In the genomic region with DNA sequence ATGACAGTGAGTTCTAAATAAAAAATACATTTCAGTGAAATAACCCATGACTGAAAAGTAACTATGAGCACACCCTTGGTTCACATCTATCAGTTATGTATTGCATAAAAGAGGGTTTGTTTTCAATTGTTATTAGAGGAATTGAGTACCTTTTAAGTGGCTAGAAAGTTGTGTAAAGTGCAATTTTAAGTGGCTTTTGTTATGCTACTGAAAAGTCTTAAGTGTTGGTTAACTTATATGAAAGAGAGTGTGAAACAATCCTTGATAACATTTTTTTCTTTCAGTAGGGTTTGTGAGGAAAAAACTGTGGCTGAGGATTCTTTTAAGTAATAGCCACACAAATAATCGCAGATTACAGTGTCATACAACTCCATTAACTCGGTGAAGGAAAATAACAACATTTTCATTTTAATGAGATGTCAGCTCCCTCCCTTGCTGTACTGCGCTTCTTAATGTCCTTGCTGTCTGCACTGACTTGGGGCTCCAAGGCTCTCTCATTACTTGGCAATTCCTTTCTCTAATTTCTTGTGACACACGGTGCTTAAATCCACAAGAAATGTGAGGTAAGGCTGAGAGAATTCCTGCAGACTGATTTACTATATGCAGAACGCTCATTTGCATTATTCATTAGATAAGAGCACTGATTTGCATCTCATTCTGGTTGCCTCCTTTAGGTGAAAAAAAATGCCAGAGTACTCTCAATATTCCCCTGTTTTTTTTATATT, we compare ENCODE assay signal across 24 cellular contexts. TPM values are rescaled to one million over a fixed set of nuclear protein-coding genes. Genes with fewer than 3 reads are reported as not detected.
"Had no signal": no experiment of that assay in that cellular context is flagged by ENCODE, and none has a peak within 500 bp of the region (broad histone marks: within the 10 kb centered on the region; RNA-seq: fewer than 3 reads in every experiment).

No MANE protein-coding gene starts in this region.

- H3K36me3 Mint-ChIP-seq: activated CD8-positive, alpha-beta memory T cell treated with anti-CD3 and anti-CD28 coated beads, Interleukin-2, amount 10 ng/mL, durations not matched to agents 7 days and 5 days; activated naive CD8-positive, alpha-beta T cell treated with anti-CD3 and anti-CD28 coated beads, Interleukin-2, amount 10 ng/mL, durations not matched to agents 7 days and 5 days; natural killer cell; stimulated activated effector memory CD8-positive, alpha-beta T cell treated with anti-CD3 and anti-CD28 coated beads, Interleukin-12 subunit alpha, Interleukin-12 subunit beta, amount 100 ng/mL, for 72 hours had no signal

- DNase-seq: activated B cell treated with CpG ODN at 0.5 μM for 24 hours; activated CD4-positive, alpha-beta memory T cell treated with anti-CD3 and anti-CD28 coated beads, Interleukin-2, amount 10 ng/mL, durations not matched to agents 7 days and 5 days; activated CD4-positive, alpha-beta T cell treated with anti-CD3 and anti-CD28 coated beads for 48 hours; activated CD8-positive, alpha-beta memory T cell treated with anti-CD3 and anti-CD28 coated beads, Interleukin-2, amount 10 ng/mL, durations not matched to agents 7 days and 5 days; activated naive CD4-positive, alpha-beta T cell; activated naive CD8-positive, alpha-beta T cell treated with anti-CD3 and anti-CD28 coated beads, Interleukin-2, amount 10 ng/mL, durations not matched to agents 7 days and 5 days; anterior cingulate cortex; cortex of kidney; gastrocnemius medialis; heart left ventricle; natural killer cell; pancreas; right lobe of liver; small intestine; stimulated activated CD4-positive, alpha-beta T cell treated with anti-CD3 and anti-CD28 coated beads, Interleukin-4, amount 100 ng/mL, for 24 hours; stomach; trophoblast cell had no signal

- ATAC-seq: activated CD8-positive, alpha-beta memory T cell treated with anti-CD3 and anti-CD28 coated beads, Interleukin-2, amount 10 ng/mL, durations not matched to agents 7 days and 5 days; activated T-helper 17 cell treated with anti-CD3 and anti-CD28 coated beads, Interleukin-2, amount 50 U/mL, for 72 hours; gastrocnemius medialis; heart left ventricle; natural killer cell; pancreas; right lobe of liver; stimulated activated effector memory CD8-positive, alpha-beta T cell treated with anti-CD3 and anti-CD28 coated beads, Interleukin-12 subunit alpha, Interleukin-12 subunit beta, amount 100 ng/mL, for 72 hours had no signal

- H3K4me1 Mint-ChIP-seq: activated B cell treated with CpG ODN at 0.5 μM for 24 hours; activated CD4-positive, alpha-beta memory T cell treated with anti-CD3 and anti-CD28 coated beads, Interleukin-2, amount 10 ng/mL, durations not matched to agents 7 days and 5 days; activated CD8-positive, alpha-beta memory T cell treated with anti-CD3 and anti-CD28 coated beads, Interleukin-2, amount 10 ng/mL, durations not matched to agents 7 days and 5 days; activated T-helper 17 cell treated with anti-CD3 and anti-CD28 coated beads, Interleukin-2, amount 50 U/mL, for 72 hours; natural killer cell; stimulated activated effector memory CD8-positive, alpha-beta T cell treated with anti-CD3 and anti-CD28 coated beads, Interleukin-12 subunit alpha, Interleukin-12 subunit beta, amount 100 ng/mL, for 72 hours had no signal

- H3K27me3 ChIP-seq: breast epithelium, gastrocnemius medialis, heart left ventricle, neutrophil, pancreas, right lobe of liver, stomach, vagina had no signal

- H3K27me3 Mint-ChIP-seq: activated B cell treated with CpG ODN at 0.5 μM for 24 hours; activated CD4-positive, alpha-beta memory T cell treated with anti-CD3 and anti-CD28 coated beads, Interleukin-2, amount 10 ng/mL, durations not matched to agents 7 days and 5 days; activated CD8-positive, alpha-beta memory T cell treated with anti-CD3 and anti-CD28 coated beads, Interleukin-2, amount 10 ng/mL, durations not matched to agents 7 days and 5 days had no signal

- H3K9me3 ChIP-seq: breast epithelium, gastrocnemius medialis, heart left ventricle, neutrophil, pancreas, right lobe of liver, stomach, vagina had no signal

- H3K4me3 ChIP-seq: breast epithelium, gastrocnemius medialis, heart left ventricle, pancreas, right lobe of liver, stomach, vagina had no signal

- H3K27ac Mint-ChIP-seq: activated B cell treated with CpG ODN at 0.5 μM for 24 hours; activated CD4-positive, alpha-beta memory T cell treated with anti-CD3 and anti-CD28 coated beads, Interleukin-2, amount 10 ng/mL, durations not matched to agents 7 days and 5 days; activated CD8-positive, alpha-beta memory T cell treated with anti-CD3 and anti-CD28 coated beads, Interleukin-2, amount 10 ng/mL, durations not matched to agents 7 days and 5 days; activated naive CD8-positive, alpha-beta T cell treated with anti-CD3 and anti-CD28 coated beads, Interleukin-2, amount 10 ng/mL, durations not matched to agents 7 days and 5 days; activated T-helper 17 cell treated with anti-CD3 and anti-CD28 coated beads, Interleukin-2, amount 50 U/mL, for 72 hours; natural killer cell; stimulated activated effector memory CD8-positive, alpha-beta T cell treated with anti-CD3 and anti-CD28 coated beads, Interleukin-12 subunit alpha, Interleukin-12 subunit beta, amount 100 ng/mL, for 72 hours; T-helper 2 cell treated with Interferon-gamma antibody and Interleukin-4, amounts not matched to agents 5 μg/mL and 100 μg/mL, for 36 hours had no signal

- H3K27ac ChIP-seq: breast epithelium, gastrocnemius medialis, heart left ventricle, neutrophil, pancreas, right lobe of liver, stomach, vagina had no signal

- H3K9me3 Mint-ChIP-seq: activated B cell treated with CpG ODN at 0.5 μM for 24 hours; activated CD4-positive, alpha-beta memory T cell treated with anti-CD3 and anti-CD28 coated beads, Interleukin-2, amount 10 ng/mL, durations not matched to agents 7 days and 5 days; activated naive CD8-positive, alpha-beta T cell treated with anti-CD3 and anti-CD28 coated beads, Interleukin-2, amount 10 ng/mL, durations not matched to agents 7 days and 5 days; activated T-helper 17 cell treated with anti-CD3 and anti-CD28 coated beads, Interleukin-2, amount 50 U/mL, for 72 hours; T-helper 2 cell treated with Interferon-gamma antibody and Interleukin-4, amounts not matched to agents 5 μg/mL and 100 μg/mL, for 36 hours had no signal

- H3K4me1 ChIP-seq: breast epithelium, gastrocnemius medialis, heart left ventricle, pancreas, right lobe of liver, stomach, vagina had no signal

- FAIRE-seq: pancreas, small intestine, TTC549 had no signal

- H3K4me3 Mint-ChIP-seq: activated B cell treated with CpG ODN at 0.5 μM for 24 hours; activated CD4-positive, alpha-beta memory T cell treated with anti-CD3 and anti-CD28 coated beads, Interleukin-2, amount 10 ng/mL, durations not matched to agents 7 days and 5 days; activated CD8-positive, alpha-beta memory T cell treated with anti-CD3 and anti-CD28 coated beads, Interleukin-2, amount 10 ng/mL, durations not matched to agents 7 days and 5 days; activated naive CD8-positive, alpha-beta T cell treated with anti-CD3 and anti-CD28 coated beads, Interleukin-2, amount 10 ng/mL, durations not matched to agents 7 days and 5 days; activated T-helper 17 cell treated with anti-CD3 and anti-CD28 coated beads, Interleukin-2, amount 50 U/mL, for 72 hours; natural killer cell; stimulated activated effector memory CD8-positive, alpha-beta T cell treated with anti-CD3 and anti-CD28 coated beads, Interleukin-12 subunit alpha, Interleukin-12 subunit beta, amount 100 ng/mL, for 72 hours; T-helper 2 cell treated with Interferon-gamma antibody and Interleukin-4, amounts not matched to agents 5 μg/mL and 100 μg/mL, for 36 hours had no signal

- H3K36me3 ChIP-seq: breast epithelium, gastrocnemius medialis, heart left ventricle, neutrophil, pancreas, right lobe of liver, stomach, vagina had no signal

RNA-seq across cellular contexts. Expression of gene NTNG1, which starts 40.6 kb away (rescaled TPM):
- total RNA-seq: activated CD4-positive, alpha-beta memory T cell treated with anti-CD3 and anti-CD28 coated beads, Interleukin-2, amount 10 ng/mL, durations not matched to agents 7 days and 5 days; activated T-helper 17 cell treated with anti-CD3 and anti-CD28 coated beads, Interleukin-2, amount 50 U/mL, for 72 hours; gastrocnemius medialis; right lobe of liver had no signal
- polyA plus RNA-seq: heart left ventricle had no signal
